In the genomic region with DNA sequence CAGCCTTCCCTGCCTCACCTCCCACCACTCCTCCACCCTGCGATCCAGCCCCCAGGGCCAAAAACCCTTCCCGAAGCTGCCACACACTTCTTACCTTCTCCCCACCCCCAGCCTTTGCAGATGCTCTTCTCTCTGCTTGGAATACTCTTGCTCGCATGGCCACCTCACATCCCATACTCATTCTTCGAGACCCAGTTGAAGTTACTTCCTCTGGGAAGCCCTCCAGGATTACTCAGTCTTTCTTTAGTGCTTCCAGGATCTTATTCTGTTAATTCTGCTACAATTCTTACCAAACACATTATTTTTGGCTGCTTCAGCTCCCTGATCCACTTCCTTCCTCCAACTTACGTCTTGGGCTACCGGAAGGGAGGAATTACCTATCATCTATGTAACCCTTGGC, we compare ENCODE assay signal across 2 cellular contexts.
TF ChIP-seq lines count a peak whose summit lies in the region.

No MANE protein-coding gene starts in this region.

TF ChIP-seq in HepG2, 621 proteins besides CTCF, POLR2A, EP300 and RAD21:
- no peak for TF ChIP-seq ZFAT (CRISPR knock-in tag; conservative IDR thresholded peaks at IDR 0.05)
- peak; percentile 56 for TF ChIP-seq ZFP36 (IDR thresholded peaks at IDR 0.05; ENCODE audit: borderline replicate concordance, low read depth, low read length, partially characterized antibody)
- no peak for TF ChIP-seq ZNF3 (CRISPR knock-in tag; IDR thresholded peaks at IDR 0.05)
- TF ChIP-seq, protein P1, sequence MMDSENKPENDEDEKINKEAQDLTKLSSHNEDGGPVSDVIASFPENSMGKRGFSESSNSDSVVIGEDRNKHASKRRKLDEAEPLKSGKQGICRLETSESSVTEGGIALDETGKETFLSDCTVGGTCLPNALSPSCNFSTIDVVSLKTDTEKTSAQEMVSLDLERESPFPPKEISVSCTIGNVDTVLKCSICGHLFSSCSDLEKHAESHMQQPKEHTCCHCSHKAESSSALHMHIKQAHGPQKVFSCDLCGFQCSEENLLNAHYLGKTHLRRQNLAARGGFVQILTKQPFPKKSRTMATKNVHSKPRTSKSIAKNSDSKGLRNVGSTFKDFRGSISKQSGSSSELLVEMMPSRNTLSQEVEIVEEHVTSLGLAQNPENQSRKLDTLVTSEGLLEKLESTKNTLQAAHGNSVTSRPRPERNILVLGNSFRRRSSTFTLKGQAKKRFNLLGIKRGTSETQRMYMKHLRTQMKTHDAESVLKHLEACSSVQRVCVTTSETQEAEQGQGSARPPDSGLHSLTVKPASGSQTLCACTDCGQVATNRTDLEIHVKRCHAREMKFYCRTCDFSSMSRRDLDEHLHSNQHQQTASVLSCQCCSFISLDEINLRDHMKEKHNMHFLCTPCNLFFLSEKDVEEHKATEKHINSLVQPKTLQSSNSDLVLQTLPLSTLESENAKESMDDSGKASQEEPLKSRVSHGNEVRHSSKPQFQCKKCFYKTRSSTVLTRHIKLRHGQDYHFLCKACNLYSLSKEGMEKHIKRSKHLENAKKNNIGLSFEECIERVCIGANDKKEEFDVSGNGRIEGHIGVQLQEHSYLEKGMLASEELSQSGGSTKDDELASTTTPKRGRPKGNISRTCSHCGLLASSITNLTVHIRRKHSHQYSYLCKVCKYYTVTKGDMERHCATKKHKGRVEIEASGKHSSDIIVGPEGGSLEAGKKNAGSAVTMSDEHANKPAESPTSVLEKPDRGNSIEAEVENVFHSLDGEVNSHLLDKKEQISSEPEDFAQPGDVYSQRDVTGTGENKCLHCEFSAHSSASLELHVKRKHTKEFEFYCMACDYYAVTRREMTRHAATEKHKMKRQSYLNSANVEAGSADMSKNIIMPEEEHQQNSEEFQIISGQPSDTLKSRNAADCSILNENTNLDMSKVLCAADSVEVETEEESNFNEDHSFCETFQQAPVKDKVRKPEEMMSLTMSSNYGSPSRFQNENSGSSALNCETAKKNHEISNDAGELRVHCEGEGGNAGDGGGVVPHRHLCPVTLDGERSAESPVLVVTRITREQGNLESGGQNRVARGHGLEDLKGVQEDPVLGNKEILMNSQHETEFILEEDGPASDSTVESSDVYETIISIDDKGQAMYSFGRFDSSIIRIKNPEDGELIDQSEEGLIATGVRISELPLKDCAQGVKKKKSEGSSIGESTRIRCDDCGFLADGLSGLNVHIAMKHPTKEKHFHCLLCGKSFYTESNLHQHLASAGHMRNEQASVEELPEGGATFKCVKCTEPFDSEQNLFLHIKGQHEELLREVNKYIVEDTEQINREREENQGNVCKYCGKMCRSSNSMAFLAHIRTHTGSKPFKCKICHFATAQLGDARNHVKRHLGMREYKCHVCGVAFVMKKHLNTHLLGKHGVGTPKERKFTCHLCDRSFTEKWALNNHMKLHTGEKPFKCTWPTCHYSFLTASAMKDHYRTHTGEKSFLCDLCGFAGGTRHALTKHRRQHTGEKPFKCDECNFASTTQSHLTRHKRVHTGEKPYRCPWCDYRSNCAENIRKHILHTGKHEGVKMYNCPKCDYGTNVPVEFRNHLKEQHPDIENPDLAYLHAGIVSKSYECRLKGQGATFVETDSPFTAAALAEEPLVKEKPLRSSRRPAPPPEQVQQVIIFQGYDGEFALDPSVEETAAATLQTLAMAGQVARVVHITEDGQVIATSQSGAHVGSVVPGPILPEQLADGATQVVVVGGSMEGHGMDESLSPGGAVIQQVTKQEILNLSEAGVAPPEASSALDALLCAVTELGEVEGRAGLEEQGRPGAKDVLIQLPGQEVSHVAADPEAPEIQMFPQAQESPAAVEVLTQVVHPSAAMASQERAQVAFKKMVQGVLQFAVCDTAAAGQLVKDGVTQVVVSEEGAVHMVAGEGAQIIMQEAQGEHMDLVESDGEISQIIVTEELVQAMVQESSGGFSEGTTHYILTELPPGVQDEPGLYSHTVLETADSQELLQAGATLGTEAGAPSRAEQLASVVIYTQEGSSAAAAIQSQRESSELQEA (CRISPR knock-in tag; IDR thresholded peaks at IDR 0.05; ENCODE audit: not compliant biosample characterization) = no peak
TF ChIP-seq in HepG2: peak in this region for 1.

TF ChIP-seq in K562, 482 proteins besides CTCF, POLR2A, EP300 and RAD21:
- no peak for TF ChIP-seq SRSF3 (IDR thresholded peaks at IDR 0.05; ENCODE audit: insufficient read depth, low read length)
- TF ChIP-seq, protein P2, sequence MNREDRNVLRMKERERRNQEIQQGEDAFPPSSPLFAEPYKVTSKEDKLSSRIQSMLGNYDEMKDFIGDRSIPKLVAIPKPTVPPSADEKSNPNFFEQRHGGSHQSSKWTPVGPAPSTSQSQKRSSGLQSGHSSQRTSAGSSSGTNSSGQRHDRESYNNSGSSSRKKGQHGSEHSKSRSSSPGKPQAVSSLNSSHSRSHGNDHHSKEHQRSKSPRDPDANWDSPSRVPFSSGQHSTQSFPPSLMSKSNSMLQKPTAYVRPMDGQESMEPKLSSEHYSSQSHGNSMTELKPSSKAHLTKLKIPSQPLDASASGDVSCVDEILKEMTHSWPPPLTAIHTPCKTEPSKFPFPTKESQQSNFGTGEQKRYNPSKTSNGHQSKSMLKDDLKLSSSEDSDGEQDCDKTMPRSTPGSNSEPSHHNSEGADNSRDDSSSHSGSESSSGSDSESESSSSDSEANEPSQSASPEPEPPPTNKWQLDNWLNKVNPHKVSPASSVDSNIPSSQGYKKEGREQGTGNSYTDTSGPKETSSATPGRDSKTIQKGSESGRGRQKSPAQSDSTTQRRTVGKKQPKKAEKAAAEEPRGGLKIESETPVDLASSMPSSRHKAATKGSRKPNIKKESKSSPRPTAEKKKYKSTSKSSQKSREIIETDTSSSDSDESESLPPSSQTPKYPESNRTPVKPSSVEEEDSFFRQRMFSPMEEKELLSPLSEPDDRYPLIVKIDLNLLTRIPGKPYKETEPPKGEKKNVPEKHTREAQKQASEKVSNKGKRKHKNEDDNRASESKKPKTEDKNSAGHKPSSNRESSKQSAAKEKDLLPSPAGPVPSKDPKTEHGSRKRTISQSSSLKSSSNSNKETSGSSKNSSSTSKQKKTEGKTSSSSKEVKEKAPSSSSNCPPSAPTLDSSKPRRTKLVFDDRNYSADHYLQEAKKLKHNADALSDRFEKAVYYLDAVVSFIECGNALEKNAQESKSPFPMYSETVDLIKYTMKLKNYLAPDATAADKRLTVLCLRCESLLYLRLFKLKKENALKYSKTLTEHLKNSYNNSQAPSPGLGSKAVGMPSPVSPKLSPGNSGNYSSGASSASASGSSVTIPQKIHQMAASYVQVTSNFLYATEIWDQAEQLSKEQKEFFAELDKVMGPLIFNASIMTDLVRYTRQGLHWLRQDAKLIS (CRISPR knock-in tag; IDR thresholded peaks at IDR 0.05) = no peak
- TF ChIP-seq, protein P3, sequence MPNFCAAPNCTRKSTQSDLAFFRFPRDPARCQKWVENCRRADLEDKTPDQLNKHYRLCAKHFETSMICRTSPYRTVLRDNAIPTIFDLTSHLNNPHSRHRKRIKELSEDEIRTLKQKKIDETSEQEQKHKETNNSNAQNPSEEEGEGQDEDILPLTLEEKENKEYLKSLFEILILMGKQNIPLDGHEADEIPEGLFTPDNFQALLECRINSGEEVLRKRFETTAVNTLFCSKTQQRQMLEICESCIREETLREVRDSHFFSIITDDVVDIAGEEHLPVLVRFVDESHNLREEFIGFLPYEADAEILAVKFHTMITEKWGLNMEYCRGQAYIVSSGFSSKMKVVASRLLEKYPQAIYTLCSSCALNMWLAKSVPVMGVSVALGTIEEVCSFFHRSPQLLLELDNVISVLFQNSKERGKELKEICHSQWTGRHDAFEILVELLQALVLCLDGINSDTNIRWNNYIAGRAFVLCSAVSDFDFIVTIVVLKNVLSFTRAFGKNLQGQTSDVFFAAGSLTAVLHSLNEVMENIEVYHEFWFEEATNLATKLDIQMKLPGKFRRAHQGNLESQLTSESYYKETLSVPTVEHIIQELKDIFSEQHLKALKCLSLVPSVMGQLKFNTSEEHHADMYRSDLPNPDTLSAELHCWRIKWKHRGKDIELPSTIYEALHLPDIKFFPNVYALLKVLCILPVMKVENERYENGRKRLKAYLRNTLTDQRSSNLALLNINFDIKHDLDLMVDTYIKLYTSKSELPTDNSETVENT (CRISPR knock-in tag; IDR thresholded peaks at IDR 0.05) = no peak
- peak; percentile 88 for TF ChIP-seq ZFP36 (IDR thresholded peaks at IDR 0.05; ENCODE audit: low read depth, low read length, partially characterized antibody)
- no peak for TF ChIP-seq SMARCA4 (IDR thresholded peaks at IDR 0.05)
